14 cellular contexts compared by ENCODE assay signal in genomic region chr10:108567899-108568752, GRCh38.
DNase-seq lines count a peak whose midpoint lies in the region; ATAC-seq and TF ChIP-seq lines count a peak whose summit lies in the region.
"Had no signal": no experiment of that assay in that cellular context is flagged by ENCODE, and none has a peak within 500 bp of the region (broad histone marks: within the 10 kb centered on the region; RNA-seq: fewer than 3 reads in every experiment).

No MANE protein-coding gene starts in this region.

- H3K4me3 Mint-ChIP-seq in stimulated activated memory B cell treated with anti-CD40 and anti-IgM and Interleukin-4, amounts not matched to agents 10 μg/mL and 1 μg/mL and 100 μg/mL, for 72 hours, result no peak overlapping the region
- H3K4me3 Mint-ChIP-seq: activated T-helper 1 cell treated with anti-CD3 and anti-CD28 coated beads, Interleukin-12 subunit alpha, Interleukin-12 subunit beta, Interleukin-2, Interleukin-4 antibody, amounts not matched to agents 30 ng/mL and 10 ng/mL and 1 ng/mL, durations not matched to agents 14 hours and 24 hours and 36 hours had no signal

- H3K4me1 Mint-ChIP-seq in stimulated activated memory B cell treated with anti-CD40 and anti-IgM and Interleukin-4, amounts not matched to agents 10 μg/mL and 1 μg/mL and 100 μg/mL, for 72 hours, result no peaks in the 10 kb centered on the region

- H3K4me3 ChIP-seq in MG63, result no peak overlapping the region
- H3K4me3 ChIP-seq: adrenal gland, SJCRH30 had no signal

- no peak overlapping the region for H3K27ac Mint-ChIP-seq in stimulated activated memory B cell treated with anti-CD40 and anti-IgM and Interleukin-4, amounts not matched to agents 10 μg/mL and 1 μg/mL and 100 μg/mL, for 72 hours
- H3K27ac Mint-ChIP-seq: activated T-helper 1 cell treated with anti-CD3 and anti-CD28 coated beads, Interleukin-12 subunit alpha, Interleukin-12 subunit beta, Interleukin-2, Interleukin-4 antibody, amounts not matched to agents 30 ng/mL and 10 ng/mL and 1 ng/mL, durations not matched to agents 14 hours and 24 hours and 36 hours; progenitor cell of endocrine pancreas had no signal

- DNase-seq in NCI-H69 (lab: John Stamatoyannopoulos, UW) (peak; percentile 5), omental fat pad (ENCODE audit: low spot score) (no peak), DMS153 treated with DMSO at 0.1 percent for 48 hours (lab: John Stamatoyannopoulos, UW; ENCODE audit: unreplicated experiment) (no peak), MG63 (no peak)
- DNase-seq: activated CD4-positive, alpha-beta T cell treated with anti-CD3 and anti-CD28 coated beads, Interleukin-2, amount 50 U/mL, for 4 hours; adrenal gland; left ventricle myocardium superior; SJCRH30 had no signal

- H3K9me3 Mint-ChIP-seq in stimulated activated memory B cell treated with anti-CD40 and anti-IgM and Interleukin-4, amounts not matched to agents 10 μg/mL and 1 μg/mL and 100 μg/mL, for 72 hours, result no peaks in the 10 kb centered on the region
- H3K9me3 Mint-ChIP-seq: activated T-helper 1 cell treated with anti-CD3 and anti-CD28 coated beads, Interleukin-12 subunit alpha, Interleukin-12 subunit beta, Interleukin-2, Interleukin-4 antibody, amounts not matched to agents 30 ng/mL and 10 ng/mL and 1 ng/mL, durations not matched to agents 14 hours and 24 hours and 36 hours had no signal

- ATAC-seq in GM18519 (IDR thresholded peaks at IDR 0.05; ENCODE audit: low FRiP score, unreplicated experiment) (peak; percentile 54), GM21381 (IDR thresholded peaks at IDR 0.05; ENCODE audit: unreplicated experiment) (peak; percentile 55), HG02938 (IDR thresholded peaks at IDR 0.05; ENCODE audit: unreplicated experiment) (peak; percentile 58), omental fat pad (ENCODE audit: low FRiP score) (no peak)
- no peak for ATAC-seq in stimulated activated memory B cell treated with anti-CD40 and anti-IgM and Interleukin-4, amounts not matched to agents 10 μg/mL and 1 μg/mL and 100 μg/mL, for 72 hours
- ATAC-seq: left ventricle myocardium superior had no signal

- H3K36me3 ChIP-seq in MG63, result no peaks in the 10 kb centered on the region
- H3K36me3 ChIP-seq: adrenal gland, SJCRH30 had no signal

- no peaks in the 10 kb centered on the region for H3K9me3 ChIP-seq in MG63
- H3K9me3 ChIP-seq: adrenal gland, SJCRH30 had no signal

- H3K27me3 Mint-ChIP-seq in stimulated activated memory B cell treated with anti-CD40 and anti-IgM and Interleukin-4, amounts not matched to agents 10 μg/mL and 1 μg/mL and 100 μg/mL, for 72 hours, result no peaks in the 10 kb centered on the region
- H3K27me3 Mint-ChIP-seq: progenitor cell of endocrine pancreas had no signal

- H3K36me3 Mint-ChIP-seq in stimulated activated memory B cell treated with anti-CD40 and anti-IgM and Interleukin-4, amounts not matched to agents 10 μg/mL and 1 μg/mL and 100 μg/mL, for 72 hours, result no peaks in the 10 kb centered on the region

- no peaks in the 10 kb centered on the region for H3K27me3 ChIP-seq in MG63
- H3K27me3 ChIP-seq: adrenal gland, SJCRH30 had no signal

- no peak for TF ChIP-seq CTCF in omental fat pad (IDR thresholded peaks at IDR 0.05)

Comparison
In these comparisons a context has a peak if more than half of its experiments do, and no peak if none do; other contexts are left out.
1. ATAC-seq: peak in GM18519 (single experiment), GM21381 (single experiment) and HG02938 (single experiment); none in omental fat pad (single experiment) and stimulated activated memory B cell treated with anti-CD40 and anti-IgM and Interleukin-4, amounts not matched to agents 10 μg/mL and 1 μg/mL and 100 μg/mL, for 72 hours (single experiment).